ENCODE assay signal across 1 cellular context in the genomic region with DNA sequence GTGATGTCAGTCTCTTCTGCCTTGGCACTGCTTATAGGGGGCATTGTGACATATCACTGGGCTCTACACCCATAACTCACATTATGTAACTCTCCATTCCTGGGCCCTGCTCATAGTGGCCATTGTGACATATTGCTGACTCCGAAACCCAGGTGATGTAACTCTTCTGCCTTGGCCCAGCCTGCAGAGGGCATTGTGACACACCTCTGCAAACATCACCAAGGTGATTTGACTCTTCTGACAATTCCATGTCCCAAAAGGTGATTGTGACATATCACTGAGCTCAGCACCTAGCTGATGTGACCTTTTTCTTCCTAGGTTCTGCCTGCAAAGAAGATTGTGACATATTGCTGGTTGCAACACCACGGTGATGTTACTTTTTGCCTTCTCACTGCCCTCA.
TF ChIP-seq lines count a peak whose summit lies in the region.

No MANE protein-coding gene starts in this region.

TF ChIP-seq in HepG2, 621 proteins besides CTCF, POLR2A, EP300 and RAD21 (continued from another document):
- TF ChIP-seq, protein P1, sequence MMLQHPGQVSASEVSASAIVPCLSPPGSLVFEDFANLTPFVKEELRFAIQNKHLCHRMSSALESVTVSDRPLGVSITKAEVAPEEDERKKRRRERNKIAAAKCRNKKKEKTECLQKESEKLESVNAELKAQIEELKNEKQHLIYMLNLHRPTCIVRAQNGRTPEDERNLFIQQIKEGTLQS (CRISPR knock-in tag; IDR thresholded peaks at IDR 0.05): 0 out of 2 replicates have a peak, but pooled peaks have one; percentile 32
- TF ChIP-seq KDM1A (CRISPR knock-in tag; IDR thresholded peaks at IDR 0.05) (peak; percentile 20; the same call in 1 of the 2 replicates), ZNF33A (CRISPR knock-in tag; IDR thresholded peaks at IDR 0.05; ENCODE audit: borderline replicate concordance) (no peak), MAFF (IDR thresholded peaks at IDR 0.05; ENCODE audit: low read depth, low read length) (peak; percentile 64), EZH2 (conservative IDR thresholded peaks at IDR 0.05; ENCODE audit: low read depth, low read length) (no peak), GLI4 (CRISPR knock-in tag; IDR thresholded peaks at IDR 0.05; ENCODE audit: borderline replicate concordance) (no peak), ZNF709 (CRISPR knock-in tag; IDR thresholded peaks at IDR 0.05) (no peak), WIZ (CRISPR knock-in tag; IDR thresholded peaks at IDR 0.05) (no peak), YY1 (IDR thresholded peaks at IDR 0.05; ENCODE audit: insufficient read depth, insufficient replicate concordance, low read depth, low read length) (no peak), RELA (CRISPR knock-in tag; IDR thresholded peaks at IDR 0.05) (no peak), FOXA1 (IDR thresholded peaks at IDR 0.05) (no peak), FOXA1 (CRISPR knock-in tag; IDR thresholded peaks at IDR 0.05) (peak; percentile 35; the same call in 1 of the 2 replicates), SP5 (CRISPR knock-in tag; IDR thresholded peaks at IDR 0.05; ENCODE audit: borderline replicate concordance, low read depth) (no peak), SMAD1 (CRISPR knock-in tag; IDR thresholded peaks at IDR 0.05; ENCODE audit: borderline replicate concordance, low read depth) (no peak), ZNF101 (CRISPR knock-in tag; IDR thresholded peaks at IDR 0.05; ENCODE audit: borderline replicate concordance, low read depth) (no peak), PAF1 (CRISPR knock-in tag; IDR thresholded peaks at IDR 0.05) (no peak), HNRNPL (IDR thresholded peaks at IDR 0.05; ENCODE audit: low read depth, low read length) (no peak), BRCA1 (CRISPR knock-in tag; IDR thresholded peaks at IDR 0.05) (no peak), ZNF331 (CRISPR knock-in tag; IDR thresholded peaks at IDR 0.05) (0 out of 2 replicates have a peak, but pooled peaks have one; percentile 28), THAP11 (CRISPR knock-in tag; IDR thresholded peaks at IDR 0.05) (no peak), RBAK (CRISPR knock-in tag; IDR thresholded peaks at IDR 0.05) (no peak), ZNF547 (CRISPR knock-in tag; IDR thresholded peaks at IDR 0.05) (no peak), IRX3 (CRISPR knock-in tag; IDR thresholded peaks at IDR 0.05; ENCODE audit: borderline replicate concordance, low read depth) (no peak), HOXD1 (CRISPR knock-in tag; IDR thresholded peaks at IDR 0.05) (no peak), AHR (CRISPR knock-in tag; IDR thresholded peaks at IDR 0.05) (no peak), FOSL2 (CRISPR knock-in tag; IDR thresholded peaks at IDR 0.05) (peak; percentile 83), JUN (CRISPR knock-in tag; IDR thresholded peaks at IDR 0.05) (no peak), MAFK (conservative IDR thresholded peaks at IDR 0.05 in 1 of 2, IDR thresholded peaks at IDR 0.05 in 1 of 2; ENCODE audit: low read length in 2 of 2) (peak; percentile 23 to 62; a peak in 2 of 4 replicates), MED13 (CRISPR knock-in tag; IDR thresholded peaks at IDR 0.05) (no peak), ZNF10 (CRISPR knock-in tag; IDR thresholded peaks at IDR 0.05; ENCODE audit: borderline replicate concordance, low read depth) (no peak), CENPX (CRISPR knock-in tag; IDR thresholded peaks at IDR 0.05) (no peak)
- TF ChIP-seq, protein P2, sequence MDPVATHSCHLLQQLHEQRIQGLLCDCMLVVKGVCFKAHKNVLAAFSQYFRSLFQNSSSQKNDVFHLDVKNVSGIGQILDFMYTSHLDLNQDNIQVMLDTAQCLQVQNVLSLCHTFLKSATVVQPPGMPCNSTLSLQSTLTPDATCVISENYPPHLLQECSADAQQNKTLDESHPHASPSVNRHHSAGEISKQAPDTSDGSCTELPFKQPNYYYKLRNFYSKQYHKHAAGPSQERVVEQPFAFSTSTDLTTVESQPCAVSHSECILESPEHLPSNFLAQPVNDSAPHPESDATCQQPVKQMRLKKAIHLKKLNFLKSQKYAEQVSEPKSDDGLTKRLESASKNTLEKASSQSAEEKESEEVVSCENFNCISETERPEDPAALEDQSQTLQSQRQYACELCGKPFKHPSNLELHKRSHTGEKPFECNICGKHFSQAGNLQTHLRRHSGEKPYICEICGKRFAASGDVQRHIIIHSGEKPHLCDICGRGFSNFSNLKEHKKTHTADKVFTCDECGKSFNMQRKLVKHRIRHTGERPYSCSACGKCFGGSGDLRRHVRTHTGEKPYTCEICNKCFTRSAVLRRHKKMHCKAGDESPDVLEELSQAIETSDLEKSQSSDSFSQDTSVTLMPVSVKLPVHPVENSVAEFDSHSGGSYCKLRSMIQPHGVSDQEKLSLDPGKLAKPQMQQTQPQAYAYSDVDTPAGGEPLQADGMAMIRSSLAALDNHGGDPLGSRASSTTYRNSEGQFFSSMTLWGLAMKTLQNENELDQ (CRISPR knock-in tag; IDR thresholded peaks at IDR 0.05; ENCODE audit: borderline replicate concordance): no peak
- TF ChIP-seq, protein P3, sequence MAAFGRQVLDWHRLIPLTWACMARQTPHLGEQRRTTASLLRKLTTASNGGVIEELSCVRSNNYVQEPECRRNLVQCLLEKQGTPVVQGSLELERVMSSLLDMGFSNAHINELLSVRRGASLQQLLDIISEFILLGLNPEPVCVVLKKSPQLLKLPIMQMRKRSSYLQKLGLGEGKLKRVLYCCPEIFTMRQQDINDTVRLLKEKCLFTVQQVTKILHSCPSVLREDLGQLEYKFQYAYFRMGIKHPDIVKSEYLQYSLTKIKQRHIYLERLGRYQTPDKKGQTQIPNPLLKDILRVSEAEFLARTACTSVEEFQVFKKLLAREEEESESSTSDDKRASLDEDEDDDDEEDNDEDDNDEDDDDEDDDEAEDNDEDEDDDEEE (CRISPR knock-in tag; IDR thresholded peaks at IDR 0.05): no peak
- TF ChIP-seq, protein P4, sequence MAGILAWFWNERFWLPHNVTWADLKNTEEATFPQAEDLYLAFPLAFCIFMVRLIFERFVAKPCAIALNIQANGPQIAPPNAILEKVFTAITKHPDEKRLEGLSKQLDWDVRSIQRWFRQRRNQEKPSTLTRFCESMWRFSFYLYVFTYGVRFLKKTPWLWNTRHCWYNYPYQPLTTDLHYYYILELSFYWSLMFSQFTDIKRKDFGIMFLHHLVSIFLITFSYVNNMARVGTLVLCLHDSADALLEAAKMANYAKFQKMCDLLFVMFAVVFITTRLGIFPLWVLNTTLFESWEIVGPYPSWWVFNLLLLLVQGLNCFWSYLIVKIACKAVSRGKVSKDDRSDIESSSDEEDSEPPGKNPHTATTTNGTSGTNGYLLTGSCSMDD (CRISPR knock-in tag; IDR thresholded peaks at IDR 0.05): no peak
- TF ChIP-seq, protein P5, sequence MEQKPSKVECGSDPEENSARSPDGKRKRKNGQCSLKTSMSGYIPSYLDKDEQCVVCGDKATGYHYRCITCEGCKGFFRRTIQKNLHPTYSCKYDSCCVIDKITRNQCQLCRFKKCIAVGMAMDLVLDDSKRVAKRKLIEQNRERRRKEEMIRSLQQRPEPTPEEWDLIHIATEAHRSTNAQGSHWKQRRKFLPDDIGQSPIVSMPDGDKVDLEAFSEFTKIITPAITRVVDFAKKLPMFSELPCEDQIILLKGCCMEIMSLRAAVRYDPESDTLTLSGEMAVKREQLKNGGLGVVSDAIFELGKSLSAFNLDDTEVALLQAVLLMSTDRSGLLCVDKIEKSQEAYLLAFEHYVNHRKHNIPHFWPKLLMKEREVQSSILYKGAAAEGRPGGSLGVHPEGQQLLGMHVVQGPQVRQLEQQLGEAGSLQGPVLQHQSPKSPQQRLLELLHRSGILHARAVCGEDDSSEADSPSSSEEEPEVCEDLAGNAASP (CRISPR knock-in tag; IDR thresholded peaks at IDR 0.05; ENCODE audit: borderline replicate concordance): no peak
- TF ChIP-seq, protein P6, sequence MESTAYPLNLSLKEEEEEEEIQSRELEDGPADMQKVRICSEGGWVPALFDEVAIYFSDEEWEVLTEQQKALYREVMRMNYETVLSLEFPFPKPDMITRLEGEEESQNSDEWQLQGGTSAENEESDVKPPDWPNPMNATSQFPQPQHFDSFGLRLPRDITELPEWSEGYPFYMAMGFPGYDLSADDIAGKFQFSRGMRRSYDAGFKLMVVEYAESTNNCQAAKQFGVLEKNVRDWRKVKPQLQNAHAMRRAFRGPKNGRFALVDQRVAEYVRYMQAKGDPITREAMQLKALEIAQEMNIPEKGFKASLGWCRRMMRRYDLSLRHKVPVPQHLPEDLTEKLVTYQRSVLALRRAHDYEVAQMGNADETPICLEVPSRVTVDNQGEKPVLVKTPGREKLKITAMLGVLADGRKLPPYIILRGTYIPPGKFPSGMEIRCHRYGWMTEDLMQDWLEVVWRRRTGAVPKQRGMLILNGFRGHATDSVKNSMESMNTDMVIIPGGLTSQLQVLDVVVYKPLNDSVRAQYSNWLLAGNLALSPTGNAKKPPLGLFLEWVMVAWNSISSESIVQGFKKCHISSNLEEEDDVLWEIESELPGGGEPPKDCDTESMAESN (CRISPR knock-in tag; conservative IDR thresholded peaks at IDR 0.05): no peak; the same call in 1 of the 2 replicates
- TF ChIP-seq, protein P7, sequence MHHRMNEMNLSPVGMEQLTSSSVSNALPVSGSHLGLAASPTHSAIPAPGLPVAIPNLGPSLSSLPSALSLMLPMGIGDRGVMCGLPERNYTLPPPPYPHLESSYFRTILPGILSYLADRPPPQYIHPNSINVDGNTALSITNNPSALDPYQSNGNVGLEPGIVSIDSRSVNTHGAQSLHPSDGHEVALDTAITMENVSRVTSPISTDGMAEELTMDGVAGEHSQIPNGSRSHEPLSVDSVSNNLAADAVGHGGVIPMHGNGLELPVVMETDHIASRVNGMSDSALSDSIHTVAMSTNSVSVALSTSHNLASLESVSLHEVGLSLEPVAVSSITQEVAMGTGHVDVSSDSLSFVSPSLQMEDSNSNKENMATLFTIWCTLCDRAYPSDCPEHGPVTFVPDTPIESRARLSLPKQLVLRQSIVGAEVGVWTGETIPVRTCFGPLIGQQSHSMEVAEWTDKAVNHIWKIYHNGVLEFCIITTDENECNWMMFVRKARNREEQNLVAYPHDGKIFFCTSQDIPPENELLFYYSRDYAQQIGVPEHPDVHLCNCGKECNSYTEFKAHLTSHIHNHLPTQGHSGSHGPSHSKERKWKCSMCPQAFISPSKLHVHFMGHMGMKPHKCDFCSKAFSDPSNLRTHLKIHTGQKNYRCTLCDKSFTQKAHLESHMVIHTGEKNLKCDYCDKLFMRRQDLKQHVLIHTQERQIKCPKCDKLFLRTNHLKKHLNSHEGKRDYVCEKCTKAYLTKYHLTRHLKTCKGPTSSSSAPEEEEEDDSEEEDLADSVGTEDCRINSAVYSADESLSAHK (CRISPR knock-in tag; IDR thresholded peaks at IDR 0.05; ENCODE audit: borderline replicate concordance): no peak
- TF ChIP-seq, protein P8, sequence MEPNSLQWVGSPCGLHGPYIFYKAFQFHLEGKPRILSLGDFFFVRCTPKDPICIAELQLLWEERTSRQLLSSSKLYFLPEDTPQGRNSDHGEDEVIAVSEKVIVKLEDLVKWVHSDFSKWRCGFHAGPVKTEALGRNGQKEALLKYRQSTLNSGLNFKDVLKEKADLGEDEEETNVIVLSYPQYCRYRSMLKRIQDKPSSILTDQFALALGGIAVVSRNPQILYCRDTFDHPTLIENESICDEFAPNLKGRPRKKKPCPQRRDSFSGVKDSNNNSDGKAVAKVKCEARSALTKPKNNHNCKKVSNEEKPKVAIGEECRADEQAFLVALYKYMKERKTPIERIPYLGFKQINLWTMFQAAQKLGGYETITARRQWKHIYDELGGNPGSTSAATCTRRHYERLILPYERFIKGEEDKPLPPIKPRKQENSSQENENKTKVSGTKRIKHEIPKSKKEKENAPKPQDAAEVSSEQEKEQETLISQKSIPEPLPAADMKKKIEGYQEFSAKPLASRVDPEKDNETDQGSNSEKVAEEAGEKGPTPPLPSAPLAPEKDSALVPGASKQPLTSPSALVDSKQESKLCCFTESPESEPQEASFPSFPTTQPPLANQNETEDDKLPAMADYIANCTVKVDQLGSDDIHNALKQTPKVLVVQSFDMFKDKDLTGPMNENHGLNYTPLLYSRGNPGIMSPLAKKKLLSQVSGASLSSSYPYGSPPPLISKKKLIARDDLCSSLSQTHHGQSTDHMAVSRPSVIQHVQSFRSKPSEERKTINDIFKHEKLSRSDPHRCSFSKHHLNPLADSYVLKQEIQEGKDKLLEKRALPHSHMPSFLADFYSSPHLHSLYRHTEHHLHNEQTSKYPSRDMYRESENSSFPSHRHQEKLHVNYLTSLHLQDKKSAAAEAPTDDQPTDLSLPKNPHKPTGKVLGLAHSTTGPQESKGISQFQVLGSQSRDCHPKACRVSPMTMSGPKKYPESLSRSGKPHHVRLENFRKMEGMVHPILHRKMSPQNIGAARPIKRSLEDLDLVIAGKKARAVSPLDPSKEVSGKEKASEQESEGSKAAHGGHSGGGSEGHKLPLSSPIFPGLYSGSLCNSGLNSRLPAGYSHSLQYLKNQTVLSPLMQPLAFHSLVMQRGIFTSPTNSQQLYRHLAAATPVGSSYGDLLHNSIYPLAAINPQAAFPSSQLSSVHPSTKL (CRISPR knock-in tag; IDR thresholded peaks at IDR 0.05): peak; percentile 36; the same call in 1 of the 2 replicates
- TF ChIP-seq, protein P9, sequence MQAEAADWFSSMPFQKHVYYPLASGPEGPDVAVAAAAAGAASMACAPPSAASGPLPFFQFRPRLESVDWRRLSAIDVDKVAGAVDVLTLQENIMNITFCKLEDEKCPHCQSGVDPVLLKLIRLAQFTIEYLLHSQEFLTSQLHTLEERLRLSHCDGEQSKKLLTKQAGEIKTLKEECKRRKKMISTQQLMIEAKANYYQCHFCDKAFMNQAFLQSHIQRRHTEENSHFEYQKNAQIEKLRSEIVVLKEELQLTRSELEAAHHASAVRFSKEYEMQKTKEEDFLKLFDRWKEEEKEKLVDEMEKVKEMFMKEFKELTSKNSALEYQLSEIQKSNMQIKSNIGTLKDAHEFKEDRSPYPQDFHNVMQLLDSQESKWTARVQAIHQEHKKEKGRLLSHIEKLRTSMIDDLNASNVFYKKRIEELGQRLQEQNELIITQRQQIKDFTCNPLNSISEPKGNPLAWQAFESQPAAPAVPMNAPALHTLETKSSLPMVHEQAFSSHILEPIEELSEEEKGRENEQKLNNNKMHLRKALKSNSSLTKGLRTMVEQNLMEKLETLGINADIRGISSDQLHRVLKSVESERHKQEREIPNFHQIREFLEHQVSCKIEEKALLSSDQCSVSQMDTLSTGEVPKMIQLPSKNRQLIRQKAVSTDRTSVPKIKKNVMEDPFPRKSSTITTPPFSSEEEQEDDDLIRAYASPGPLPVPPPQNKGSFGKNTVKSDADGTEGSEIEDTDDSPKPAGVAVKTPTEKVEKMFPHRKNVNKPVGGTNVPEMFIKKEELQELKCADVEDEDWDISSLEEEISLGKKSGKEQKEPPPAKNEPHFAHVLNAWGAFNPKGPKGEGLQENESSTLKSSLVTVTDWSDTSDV (CRISPR knock-in tag; IDR thresholded peaks at IDR 0.05): no peak
- TF ChIP-seq, protein P10, sequence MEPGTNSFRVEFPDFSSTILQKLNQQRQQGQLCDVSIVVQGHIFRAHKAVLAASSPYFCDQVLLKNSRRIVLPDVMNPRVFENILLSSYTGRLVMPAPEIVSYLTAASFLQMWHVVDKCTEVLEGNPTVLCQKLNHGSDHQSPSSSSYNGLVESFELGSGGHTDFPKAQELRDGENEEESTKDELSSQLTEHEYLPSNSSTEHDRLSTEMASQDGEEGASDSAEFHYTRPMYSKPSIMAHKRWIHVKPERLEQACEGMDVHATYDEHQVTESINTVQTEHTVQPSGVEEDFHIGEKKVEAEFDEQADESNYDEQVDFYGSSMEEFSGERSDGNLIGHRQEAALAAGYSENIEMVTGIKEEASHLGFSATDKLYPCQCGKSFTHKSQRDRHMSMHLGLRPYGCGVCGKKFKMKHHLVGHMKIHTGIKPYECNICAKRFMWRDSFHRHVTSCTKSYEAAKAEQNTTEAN (CRISPR knock-in tag; conservative IDR thresholded peaks at IDR 0.05): no peak
